ENCODE assay signal across 14 cellular contexts in the genomic region with DNA sequence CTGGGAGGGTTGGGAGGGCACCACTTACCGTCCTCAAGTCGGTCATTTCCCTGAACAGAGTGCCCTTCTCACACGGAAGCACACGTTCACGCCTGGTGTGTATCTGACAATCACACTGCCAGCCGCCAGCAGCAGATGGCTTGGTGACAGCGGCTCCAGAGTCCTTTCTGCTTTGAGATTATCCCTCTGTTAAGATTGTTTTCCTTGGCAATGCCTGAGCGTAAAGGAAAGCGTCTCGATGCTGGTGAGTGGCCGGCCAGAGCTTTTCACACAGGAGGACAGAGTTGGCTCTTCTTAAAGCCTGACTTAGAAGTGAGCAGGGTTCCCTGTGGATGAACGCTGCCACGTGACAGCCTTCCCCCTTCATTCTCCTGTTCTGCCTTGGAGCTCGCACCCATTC. TPM values are rescaled to one million over a fixed set of nuclear protein-coding genes. Genes with fewer than 3 reads are reported as not detected.
DNase-seq lines count a peak whose midpoint lies in the region; ATAC-seq and TF ChIP-seq lines count a peak whose summit lies in the region.
"Had no signal": no experiment of that assay in that cellular context is flagged by ENCODE, and none has a peak within 500 bp of the region (broad histone marks: within the 10 kb centered on the region; RNA-seq: fewer than 3 reads in every experiment).

No MANE protein-coding gene starts in this region.

- no peaks in the 10 kb centered on the region for H3K4me1 ChIP-seq in sigmoid colon

- H3K27me3 Mint-ChIP-seq in WTC11 (ENCODE audit: low read depth), result no peaks in the 10 kb centered on the region
- H3K27me3 Mint-ChIP-seq: CD4-positive, alpha-beta memory T cell; natural killer cell treated with Interleukin-12 subunit alpha and Interleukin-12 subunit beta and Interleukin-15 and Interleukin-18, amount 100 ng/mL, for 72 hours had no signal

- H3K36me3 Mint-ChIP-seq in WTC11, result peaks cover 25% of the 10 kb centered on the region
- H3K36me3 Mint-ChIP-seq: natural killer cell treated with Interleukin-12 subunit alpha and Interleukin-12 subunit beta and Interleukin-15 and Interleukin-18, amount 100 ng/mL, for 72 hours had no signal

- H3K4me1 Mint-ChIP-seq in WTC11, result no peaks in the 10 kb centered on the region

- ATAC-seq in WTC11 (no peak), left cardiac atrium (peak; percentile 70 to 89), HG03439 (IDR thresholded peaks at IDR 0.05; ENCODE audit: unreplicated experiment) (no peak)
- ATAC-seq: natural killer cell treated with Interleukin-12 subunit alpha and Interleukin-12 subunit beta and Interleukin-15 and Interleukin-18, amount 100 ng/mL, for 72 hours; stimulated activated naive CD8-positive, alpha-beta T cell treated with anti-CD3 and anti-CD28 coated beads, Interleukin-15, Interleukin-2, amounts not matched to agents 100 U/mL and 50 U/mL, for 24 hours had no signal

- intact Hi-C loops in left cardiac atrium (cut with DNase I), result no loop called here
- intact Hi-C loops in sigmoid colon (cut with DNase I), result no loop called here

- H3K36me3 ChIP-seq in sigmoid colon, result peaks cover 0 to 49% (median 6%) of the 10 kb centered on the region in 4 donors

- WGBS in sigmoid colon, 2 donors, result 85 to 92% methylated on average over 14 of the region's 14 CpGs

- H3K27ac ChIP-seq in sigmoid colon, result peak overlapping the region in 1 of 4 donors; percentile 66
- H3K27ac ChIP-seq: hepatocyte had no signal

- H3K9me3 ChIP-seq in sigmoid colon, result no peaks in the 10 kb centered on the region

- no peaks in the 10 kb centered on the region for H3K27me3 ChIP-seq in sigmoid colon
- H3K27me3 ChIP-seq: hepatocyte had no signal

- H3K27ac Mint-ChIP-seq in WTC11, result peak overlapping the region; percentile 25; the same call in 1 of the 2 replicates
- H3K27ac Mint-ChIP-seq: CD4-positive, alpha-beta memory T cell; natural killer cell treated with Interleukin-12 subunit alpha and Interleukin-12 subunit beta and Interleukin-15 and Interleukin-18, amount 100 ng/mL, for 72 hours had no signal

- TF ChIP-seq POLR2A in sigmoid colon (IDR thresholded peaks at IDR 0.05), result no peak

- CTCF ChIA-PET in WTC11 (lab: Charles Lee), result no interaction called here

- H3K4me3 ChIP-seq in LNCaP clone FGC (ENCODE audit: low read depth, low read length), result no peak overlapping the region
- no peak overlapping the region for H3K4me3 ChIP-seq in sigmoid colon
- H3K4me3 ChIP-seq: hepatocyte had no signal

- no peak overlapping the region for H3K4me3 Mint-ChIP-seq in WTC11
- H3K4me3 Mint-ChIP-seq: CD4-positive, alpha-beta memory T cell; natural killer cell treated with Interleukin-12 subunit alpha and Interleukin-12 subunit beta and Interleukin-15 and Interleukin-18, amount 100 ng/mL, for 72 hours had no signal

- TF ChIP-seq EP300 in sigmoid colon (IDR thresholded peaks at IDR 0.05), result no peak

- peak; percentile 82 for DNase-seq in LNCaP clone FGC (ENCODE audit: low read depth)
- DNase-seq in WTC11 (ENCODE audit: low spot score), result no peak
- peak; percentile 76 for DNase-seq in left cardiac atrium
- peak; percentile 66 for DNase-seq in sigmoid colon
- DNase-seq in DMS53 (lab: John Stamatoyannopoulos, UW), result no peak
- no peak for DNase-seq in GM03348 (ENCODE audit: low spot score)
- no peak for DNase-seq in globus pallidus (ENCODE audit: low spot score)
- DNase-seq: activated gamma-delta T cell treated with Interleukin-2 at 50 U/mL for 16 hours; CD4-positive, alpha-beta memory T cell; KG1; stimulated activated naive CD8-positive, alpha-beta T cell treated with anti-CD3 and anti-CD28 coated beads, Interleukin-15, Interleukin-2, amounts not matched to agents 100 U/mL and 50 U/mL, for 24 hours had no signal

- H3K9me3 Mint-ChIP-seq in WTC11, result peaks cover 3% of the 10 kb centered on the region; the same call in 1 of the 2 replicates
- H3K9me3 Mint-ChIP-seq: CD4-positive, alpha-beta memory T cell; natural killer cell treated with Interleukin-12 subunit alpha and Interleukin-12 subunit beta and Interleukin-15 and Interleukin-18, amount 100 ng/mL, for 72 hours had no signal

- POLR2A ChIA-PET in WTC11 (lab: Charles Lee), result no interaction called here

- TF ChIP-seq CTCF in LNCaP clone FGC (IDR thresholded peaks at IDR 0.05; ENCODE audit: control insufficient read depth, extremely low read depth, insufficient read depth) (no peak), WTC11 (IDR thresholded peaks at IDR 0.05) (no peak), sigmoid colon (IDR thresholded peaks at IDR 0.05) (no peak)

TF ChIP-seq in WTC11, 78 proteins besides CTCF, POLR2A, EP300 and RAD21:
- TF ChIP-seq ZNF232 (CRISPR knock-in tag; IDR thresholded peaks at IDR 0.05) (no peak), HMGXB4 (CRISPR knock-in tag; IDR thresholded peaks at IDR 0.05) (no peak), CDX4 (CRISPR knock-in tag; IDR thresholded peaks at IDR 0.05; ENCODE audit: borderline replicate concordance) (no peak), MYBL2 (CRISPR knock-in tag; IDR thresholded peaks at IDR 0.05) (no peak)
- TF ChIP-seq, protein P1, sequence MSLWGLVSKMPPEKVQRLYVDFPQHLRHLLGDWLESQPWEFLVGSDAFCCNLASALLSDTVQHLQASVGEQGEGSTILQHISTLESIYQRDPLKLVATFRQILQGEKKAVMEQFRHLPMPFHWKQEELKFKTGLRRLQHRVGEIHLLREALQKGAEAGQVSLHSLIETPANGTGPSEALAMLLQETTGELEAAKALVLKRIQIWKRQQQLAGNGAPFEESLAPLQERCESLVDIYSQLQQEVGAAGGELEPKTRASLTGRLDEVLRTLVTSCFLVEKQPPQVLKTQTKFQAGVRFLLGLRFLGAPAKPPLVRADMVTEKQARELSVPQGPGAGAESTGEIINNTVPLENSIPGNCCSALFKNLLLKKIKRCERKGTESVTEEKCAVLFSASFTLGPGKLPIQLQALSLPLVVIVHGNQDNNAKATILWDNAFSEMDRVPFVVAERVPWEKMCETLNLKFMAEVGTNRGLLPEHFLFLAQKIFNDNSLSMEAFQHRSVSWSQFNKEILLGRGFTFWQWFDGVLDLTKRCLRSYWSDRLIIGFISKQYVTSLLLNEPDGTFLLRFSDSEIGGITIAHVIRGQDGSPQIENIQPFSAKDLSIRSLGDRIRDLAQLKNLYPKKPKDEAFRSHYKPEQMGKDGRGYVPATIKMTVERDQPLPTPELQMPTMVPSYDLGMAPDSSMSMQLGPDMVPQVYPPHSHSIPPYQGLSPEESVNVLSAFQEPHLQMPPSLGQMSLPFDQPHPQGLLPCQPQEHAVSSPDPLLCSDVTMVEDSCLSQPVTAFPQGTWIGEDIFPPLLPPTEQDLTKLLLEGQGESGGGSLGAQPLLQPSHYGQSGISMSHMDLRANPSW (CRISPR knock-in tag; conservative IDR thresholded peaks at IDR 0.05; ENCODE audit: low read depth), result no peak

RNA-seq across cellular contexts. Expression of gene PRKAR1B, which starts 22.0 kb away (rescaled TPM):
- total RNA-seq in WTC11 (2021), result 40.8 to 44.1 TPM (median 43.6 TPM) in 3 replicates
- 10 to 100 TPM; 15.8 to 19.8 TPM for total RNA-seq in left cardiac atrium
- total RNA-seq in sigmoid colon, result 10 to 100 TPM in 3 of 4 donors, 1 to 10 TPM in 1; 9.7 to 26.6 (median 10.9) TPM
- 10 to 100 TPM in 2 of 3 donors, 1 to 10 TPM in 1; 9.5 to 20.4 (median 12.6) TPM for polyA plus RNA-seq in sigmoid colon

RNA-seq across cellular contexts. Expression of gene DNAAF5, which starts 22.6 kb away (rescaled TPM):
- total RNA-seq in WTC11 (2021), result 55.5 to 62.2 TPM (median 56.0 TPM) in 3 replicates
- total RNA-seq in left cardiac atrium, result 10 to 100 TPM; 14.9 to 15.0 TPM
- total RNA-seq in sigmoid colon, result 10 to 100 TPM; 13.2 to 25.4 (median 16.0) TPM
- 10 to 100 TPM in 1 of 3 donors, 1 to 10 TPM in 2; 7.8 to 23.4 (median 9.7) TPM for polyA plus RNA-seq in sigmoid colon

Comparison
In these comparisons a context has a peak if more than half of its experiments do, and no peak if none do; other contexts are left out.
1. DNase-seq: peak in LNCaP clone FGC (single experiment), left cardiac atrium (single experiment) and sigmoid colon (single experiment); none in WTC11 (single experiment), DMS53 (single experiment), GM03348 (single experiment) and globus pallidus (single experiment).
2. ATAC-seq: peak in left cardiac atrium (2 of 2); none in WTC11 (single experiment) and HG03439 (single experiment).